Comparison of ENCODE assay signal across 24 cellular contexts in the genomic region with DNA sequence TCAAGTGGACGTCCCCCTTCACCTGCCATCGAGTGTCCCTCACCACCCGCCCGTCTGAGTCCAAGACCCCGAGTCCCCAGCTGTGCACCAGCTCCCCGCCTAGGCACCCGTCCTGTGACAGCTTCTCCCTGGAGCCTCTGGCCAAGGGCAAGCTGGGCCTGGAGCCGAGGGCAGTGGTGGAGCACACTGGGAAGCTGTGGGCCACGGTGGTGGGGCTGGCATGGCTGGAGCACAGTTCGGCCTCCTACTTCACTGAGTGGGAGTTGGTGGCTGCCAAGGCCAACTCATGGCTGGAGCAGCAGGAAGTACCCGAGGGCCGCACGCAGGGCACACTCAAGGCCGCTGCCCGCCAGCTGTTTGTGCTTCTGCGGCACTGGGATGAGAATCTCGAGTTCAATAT.
"Had no signal": no experiment of that assay in that cellular context is flagged by ENCODE, and none has a peak within 500 bp of the region (broad histone marks: within the 10 kb centered on the region; RNA-seq: fewer than 3 reads in every experiment).

No MANE protein-coding gene starts in this region.

- H3K9me3 ChIP-seq: colonic mucosa, gastrocnemius medialis, heart left ventricle, left lung, pancreas, right lobe of liver, transverse colon, upper lobe of right lung, uterus had no signal

- H3K27me3 ChIP-seq: colonic mucosa, gastrocnemius medialis, heart left ventricle, hepatocyte, pancreas, right lobe of liver, transverse colon, uterus had no signal

- ATAC-seq: esophagus mucosa; gastrocnemius medialis; heart left ventricle; left cardiac atrium; left lung; naive thymus-derived CD4-positive, alpha-beta T cell; pancreas; right lobe of liver; stimulated activated naive B cell treated with anti-CD40 and anti-IgM and Interleukin-4, amounts not matched to agents 10 μg/mL and 1 μg/mL and 100 μg/mL, for 72 hours; upper lobe of right lung had no signal

- H3K79me2 ChIP-seq: hepatocyte had no signal

- H3K4me1 ChIP-seq: left lung, upper lobe of right lung had no signal

- H2AFZ ChIP-seq: hepatocyte, neural progenitor cell had no signal

- H3K27ac ChIP-seq: colonic mucosa, epithelial cell of prostate, gastrocnemius medialis, heart left ventricle, hepatocyte, left lung, neural progenitor cell, pancreas, right lobe of liver, transverse colon, upper lobe of right lung, uterus had no signal

- DNase-seq: colonic mucosa; effector CD8-positive, alpha-beta T cell; endodermal cell; foreskin fibroblast; gastrocnemius medialis; left cardiac atrium; left lung; mammary epithelial cell; mesendoderm; midbrain; naive thymus-derived CD4-positive, alpha-beta T cell; occipital lobe; pancreas; right lobe of liver; stimulated activated CD4-positive, alpha-beta T cell treated with anti-CD3 and anti-CD28 coated beads, Interleukin-4, amount 100 ng/mL, for 4 hours; stimulated activated naive B cell treated with anti-CD40 and anti-IgM and Interleukin-4, amounts not matched to agents 10 μg/mL and 1 μg/mL and 100 μg/mL, for 72 hours; transverse colon; upper lobe of right lung; uterus had no signal

- H3K4me2 ChIP-seq: hepatocyte had no signal

- H3K4me3 ChIP-seq: colonic mucosa, gastrocnemius medialis, heart left ventricle, hepatocyte, left lung, neural progenitor cell, pancreas, right lobe of liver, transverse colon, upper lobe of right lung, uterus had no signal

- H3K36me3 ChIP-seq: colonic mucosa, gastrocnemius medialis, heart left ventricle, left lung, neural progenitor cell, pancreas, right lobe of liver, transverse colon, upper lobe of right lung, uterus had no signal

- H3K9ac ChIP-seq: neural progenitor cell had no signal
